Comparison of ENCODE assay signal across 8 cellular contexts in the genomic region with DNA sequence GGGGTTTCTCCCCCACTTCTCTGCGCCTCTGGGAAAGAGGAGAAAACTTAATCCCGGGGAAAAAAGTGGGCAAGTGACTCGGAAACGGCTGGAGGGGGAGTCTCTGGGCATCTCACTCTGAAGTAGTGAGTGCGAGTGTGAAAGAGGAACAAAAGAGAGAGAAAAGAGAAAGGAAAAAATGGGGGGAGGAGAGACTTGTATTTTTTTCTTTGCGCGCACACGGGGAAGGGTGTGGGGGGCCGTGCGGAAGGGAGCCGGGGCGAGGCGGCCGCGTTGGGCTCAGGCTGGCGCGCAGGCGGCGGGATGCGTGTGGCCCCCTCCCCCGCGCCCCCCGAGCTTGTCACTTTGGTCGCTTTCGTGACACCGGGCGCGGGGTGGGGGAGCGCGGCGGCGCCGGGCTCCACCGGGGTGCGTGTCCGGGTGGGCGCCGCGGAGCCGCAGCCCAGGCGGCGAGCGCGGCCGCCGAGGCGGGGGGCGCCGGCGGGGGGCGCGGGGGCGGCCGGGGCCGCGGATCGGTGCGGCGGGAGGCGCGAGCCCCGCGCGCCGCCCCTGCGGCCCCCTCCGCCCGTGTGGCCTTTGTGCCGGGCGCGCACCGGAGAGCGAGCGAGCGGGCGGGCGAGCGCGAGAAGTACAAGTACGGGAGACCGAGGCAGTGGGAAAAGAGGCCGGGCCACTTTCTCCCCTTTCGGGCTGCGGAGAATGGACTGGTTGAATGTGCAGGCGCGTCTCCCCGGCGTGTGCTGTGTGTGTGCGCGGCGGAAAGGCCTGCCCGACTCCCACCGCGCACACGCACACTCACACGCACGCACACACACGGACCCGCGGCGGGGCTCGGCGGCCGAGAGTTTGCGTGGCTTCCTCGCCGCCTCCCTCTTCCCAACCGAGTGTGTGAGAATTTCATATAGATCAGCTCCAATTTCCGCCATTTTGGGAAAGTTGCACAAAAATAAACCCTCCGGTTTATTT. TPM values are rescaled to one million over a fixed set of nuclear protein-coding genes. Genes with fewer than 3 reads are reported as not detected.
A peak's percentile ranks its signal among the peaks of the same experiment; 100 is the strongest.
DNase-seq lines count a peak whose midpoint lies in the region; ATAC-seq and TF ChIP-seq lines count a peak whose summit lies in the region.

No MANE protein-coding gene starts in this region.

- H2BK15ac ChIP-seq in H9 (ENCODE audit: low read depth, low read length): no peak overlapping the region

- no peak overlapping the region for H3K23ac ChIP-seq in H9 (ENCODE audit: insufficient read length, low read depth, low read length)

- H4K20me1 ChIP-seq in H9 (ENCODE audit: control insufficient read depth, insufficient read depth, insufficient read length): no peaks in the 10 kb centered on the region

- H3T11ph ChIP-seq in H9 (ENCODE audit: low read length): no peak overlapping the region

- H3K56ac ChIP-seq in H9 (ENCODE audit: insufficient read length, low read depth, low read length): no peak overlapping the region

- H3K27me3 Mint-ChIP-seq in H9 (ENCODE audit: low read depth): peaks cover 22% of the 10 kb centered on the region

- peaks cover 6 to 12% of the 10 kb centered on the region in 2 experiments; a peak in 3 of 4 replicates for H3K4me1 Mint-ChIP-seq in H9

- peak overlapping the region; percentile 91 for H3K4me2 ChIP-seq in H9 (ENCODE audit: insufficient read depth, insufficient read length, low read length)

- no peak overlapping the region for H2BK20ac ChIP-seq in H9 (ENCODE audit: low read depth, low read length, poor library complexity, severe bottlenecking)

- H3K27me3 ChIP-seq in H9 (ENCODE audit: insufficient read depth, low read length): no peaks in the 10 kb centered on the region
- H3K27me3 ChIP-seq in endocrine pancreas (ENCODE audit: control insufficient read depth, insufficient read depth, low read length): no peaks in the 10 kb centered on the region

- H4K8ac ChIP-seq in H9 (replicated peaks; ENCODE audit: insufficient read length, low read depth, low read length): no peak overlapping the region

- peak overlapping the region; percentile 1 for H2AFZ ChIP-seq in H9 (ENCODE audit: low read length)

- WGBS in H9 (ENCODE audit: extremely low coverage, insufficient read length, low lambda C conversion rate): no CpG with 5 or more reads among the region's 110 CpGs
- WGBS in mesodermal cell (ENCODE audit: insufficient coverage in 2 of 2), 2 experiments: 0 to 1% methylated on average over 19 to 48 of the region's 110 CpGs

- H4K5ac ChIP-seq in H9 (ENCODE audit: insufficient read length, low read depth, low read length): no peak overlapping the region

- H3K36me3 ChIP-seq in endocrine pancreas (ENCODE audit: control insufficient read depth, insufficient read depth, low read length): no peaks in the 10 kb centered on the region
- no peaks in the 10 kb centered on the region for H3K36me3 ChIP-seq in mesodermal cell (ENCODE audit: control insufficient read depth, insufficient read depth, low read length)

- H3K4me3 Mint-ChIP-seq in H9: peak overlapping the region; percentile 92 to 99

- H3K23me2 ChIP-seq in H9 (ENCODE audit: insufficient read length, low read depth, low read length, poor library complexity, severe bottlenecking): peaks cover 5% of the 10 kb centered on the region

- no peak overlapping the region for H4K91ac ChIP-seq in H9 (ENCODE audit: insufficient read length, low read depth, low read length)

- H2BK120ac ChIP-seq in H9 (ENCODE audit: low read depth, low read length, poor library complexity, severe bottlenecking): no peak overlapping the region

- H3K9me3 ChIP-seq in H9 (ENCODE audit: control insufficient read depth, low read depth, low read length) (no peaks in the 10 kb centered on the region), endocrine pancreas (ENCODE audit: control insufficient read depth, low read length) (no peaks in the 10 kb centered on the region), mesodermal cell (ENCODE audit: control insufficient read depth, low read length) (no peaks in the 10 kb centered on the region)

- H2BK5ac ChIP-seq in H9 (ENCODE audit: insufficient read length, low read length): no peak overlapping the region

- H3K27ac Mint-ChIP-seq in H9: peak overlapping the region in 2 of 3 experiments; percentile 90 to 97; a peak in 5 of 7 replicates

- H3K4me3 ChIP-seq in GM08714 (ENCODE audit: low read length) (peak overlapping the region; percentile 98), endocrine pancreas (ENCODE audit: control insufficient read depth, insufficient read depth, low read length) (peak overlapping the region; percentile 76), mesodermal cell (ENCODE audit: extremely low read depth, insufficient read depth, low read length, poor library complexity, severe bottlenecking) (peak overlapping the region; percentile 74)

- H3K9ac ChIP-seq in H9 (ENCODE audit: extremely low read depth, insufficient read length, low read length) (peak overlapping the region; percentile 55), endocrine pancreas (ENCODE audit: control insufficient read depth, insufficient read depth, low read length) (peak overlapping the region; percentile 69)

- no peaks in the 10 kb centered on the region for H3K79me1 ChIP-seq in H9 (ENCODE audit: insufficient read depth, low read depth, low read length, poor library complexity, severe bottlenecking)

- H3K18ac ChIP-seq in H9 (ENCODE audit: insufficient read length, low read depth, low read length): peak overlapping the region; percentile 52

- ATAC-seq in GM18870 (IDR thresholded peaks at IDR 0.05; ENCODE audit: unreplicated experiment): no peak

- no peak overlapping the region for H3K27ac ChIP-seq in H9 (ENCODE audit: insufficient read length, low read depth, low read length)
- peak overlapping the region; percentile 68 for H3K27ac ChIP-seq in mesodermal cell (ENCODE audit: low read depth, low read length, severe bottlenecking)

- peak; percentile 43 for DNase-seq in H9
- peak; percentile 39 for DNase-seq in NCI-H146 treated with DMSO at 0.1 percent for 48 hours (lab: John Stamatoyannopoulos, UW; ENCODE audit: unreplicated experiment)
- peak in 2 of 3 experiments; percentile 9 for DNase-seq in activated CD8-positive, alpha-beta memory T cell treated with anti-CD3 and anti-CD28 coated beads for 48 hours (ENCODE audit: low read depth in 2 of 3, low spot score in 2 of 3)
- DNase-seq in stimulated activated naive CD4-positive, alpha-beta T cell treated with Interleukin-2 at 50 U/mL for 16 hours (lab: John Stamatoyannopoulos, UW): peak; percentile 31

- no peak overlapping the region for H2BK12ac ChIP-seq in H9 (ENCODE audit: insufficient read length, low read depth, low read length)

- H2AK5ac ChIP-seq in H9 (ENCODE audit: insufficient read length, low read length): no peak overlapping the region

- H3K9me3 Mint-ChIP-seq in H9: peaks cover 0 to 2% of the 10 kb centered on the region in 2 experiments; a peak in 1 of 5 replicates

- no peak for TF ChIP-seq CTCF in H9 (conservative IDR thresholded peaks at IDR 0.05)

- H3K14ac ChIP-seq in H9 (ENCODE audit: insufficient read depth, low read length): peak overlapping the region; percentile 26; the same call in 1 of the 2 replicates

- no peaks in the 10 kb centered on the region for H3K79me2 ChIP-seq in H9 (ENCODE audit: insufficient read depth, low read length)

- H3K36me3 Mint-ChIP-seq in H9 (ENCODE audit: insufficient read depth in 1 of 3, low read depth in 3 of 3): peaks cover 0 to 4% (median 0%) of the 10 kb centered on the region in 3 experiments; a peak in 1 of 7 replicates

- H3K4me1 ChIP-seq in H9 (ENCODE audit: insufficient read depth, low read length) (no peaks in the 10 kb centered on the region), endocrine pancreas (ENCODE audit: control insufficient read depth, insufficient read depth, low read length) (no peaks in the 10 kb centered on the region), mesodermal cell (ENCODE audit: control insufficient read depth, insufficient read depth, low read length, poor library complexity, severe bottlenecking) (no peaks in the 10 kb centered on the region)

- no peak overlapping the region for H3K4ac ChIP-seq in H9 (ENCODE audit: low read depth, low read length)

RNA-seq across cellular contexts. Expression of a gene that starts 0.7 kb away (rescaled TPM):
- total RNA-seq in H9 (2021): 4.7 and 7.8 TPM in 2 replicates
- polyA plus RNA-seq in mesodermal cell (2013, experiment 1 of 2): 14.7 TPM
- polyA plus RNA-seq in mesodermal cell (2013, experiment 2 of 2): 15.6 TPM
